In genomic region chr3:48656061-48656840, GRCh38 we compare ENCODE assay signal across 8 cellular contexts. TPM values are rescaled to one million over a fixed set of nuclear protein-coding genes. Genes with fewer than 3 reads are reported as not detected.
A peak's percentile ranks its signal among the peaks of the same experiment; 100 is the strongest.
DNase-seq lines count a peak whose midpoint lies in the region; ATAC-seq and TF ChIP-seq lines count a peak whose summit lies in the region.

No MANE protein-coding gene starts in this region.

- H3K36me3 ChIP-seq in MG63 = no peaks in the 10 kb centered on the region
- H3K36me3 ChIP-seq in esophagus squamous epithelium = no peaks in the 10 kb centered on the region
- no peaks in the 10 kb centered on the region for H3K36me3 ChIP-seq in naive thymus-derived CD4-positive, alpha-beta T cell (ENCODE audit: control insufficient read depth in 2 of 3, insufficient read depth in 3 of 3, low read length in 3 of 3)

- peak overlapping the region; percentile 67 to 86 (median 80) for H3K4me3 Mint-ChIP-seq in naive thymus-derived CD4-positive, alpha-beta T cell
- H3K4me3 Mint-ChIP-seq in stimulated activated memory B cell treated with anti-CD40 and anti-IgM and Interleukin-4, amounts not matched to agents 10 μg/mL and 1 μg/mL and 100 μg/mL, for 72 hours = peak overlapping the region; percentile 79

- intact Hi-C loops in esophagus squamous epithelium (cut with DNase I) = no loop called here
- intact Hi-C loops in naive thymus-derived CD4-positive, alpha-beta T cell (cut with micrococcal nuclease) = loop anchor here (1.0 to 5.0 kb wide), 11 partner anchors 8 to 469 kb away; partner anchors contain the start of genes SLC26A6 (in 2 of the 2), UQCRC1 (in 2 of the 2), CDC25A (in 1 of the 2) and IP6K2 (in 1 of the 2)

- WGBS in esophagus squamous epithelium, 2 donors = 0 to 1% methylated on average over 4 to 29 of the region's 94 CpGs

- DNase-seq in AG04450 (ENCODE audit: low read depth, low spot score) (no peak), MG63 (peak; percentile 44), activated T-cell treated with anti-CD3 and anti-CD28 coated beads for 24 hours (ENCODE audit: low read depth) (peak; percentile 77), esophagus squamous epithelium (lab: John Stamatoyannopoulos, UW) (no peak), putamen (ENCODE audit: low spot score) (no peak)
- DNase-seq in naive thymus-derived CD4-positive, alpha-beta T cell = peak; percentile 75 to 87 (median 86)

- H3K27ac ChIP-seq in AG04450 (ENCODE audit: low read depth, low read length) = no peak overlapping the region
- peak overlapping the region; percentile 43 to 86 (median 70) for H3K27ac ChIP-seq in esophagus squamous epithelium
- H3K27ac ChIP-seq in naive thymus-derived CD4-positive, alpha-beta T cell (ENCODE audit: low read depth, low read length) = peak overlapping the region; percentile 65

- peaks cover 0 to 15% (median 5%) of the 10 kb centered on the region in 5 donors for H3K27me3 Mint-ChIP-seq in naive thymus-derived CD4-positive, alpha-beta T cell
- H3K27me3 Mint-ChIP-seq in stimulated activated memory B cell treated with anti-CD40 and anti-IgM and Interleukin-4, amounts not matched to agents 10 μg/mL and 1 μg/mL and 100 μg/mL, for 72 hours = no peaks in the 10 kb centered on the region

- TF ChIP-seq CTCF in AG04450 (IDR thresholded peaks at IDR 0.05; ENCODE audit: low read depth, low read length) (peak; percentile 56), esophagus squamous epithelium (IDR thresholded peaks at IDR 0.05) (peak; percentile 60 to 86 (median 76))

- ATAC-seq in GM19468 (IDR thresholded peaks at IDR 0.05; ENCODE audit: extremely low read depth, unreplicated experiment) = peak; percentile 33
- ATAC-seq in naive thymus-derived CD4-positive, alpha-beta T cell = peak; percentile 90
- peak; percentile 86 for ATAC-seq in stimulated activated memory B cell treated with anti-CD40 and anti-IgM and Interleukin-4, amounts not matched to agents 10 μg/mL and 1 μg/mL and 100 μg/mL, for 72 hours

- POLR2A ChIA-PET in AG04450 (lab: Yijun Ruan, JAX) = no interaction called here
- POLR2A ChIA-PET in naive thymus-derived CD4-positive, alpha-beta T cell (lab: Charles Lee) = interaction anchor here (0.9 to 2.2 kb wide), 2 partner anchors 21 to 22 kb away, joined by 3 to 8 read pairs; partner anchors contain the start of gene SLC26A6

- H3K9me3 ChIP-seq in AG04450 (ENCODE audit: control insufficient read depth, insufficient read depth, low read length) = peaks cover 16% of the 10 kb centered on the region; the same call in 1 of the 2 replicates
- no peaks in the 10 kb centered on the region for H3K9me3 ChIP-seq in MG63
- H3K9me3 ChIP-seq in esophagus squamous epithelium = no peaks in the 10 kb centered on the region
- no peaks in the 10 kb centered on the region for H3K9me3 ChIP-seq in naive thymus-derived CD4-positive, alpha-beta T cell (ENCODE audit: control insufficient read depth in 2 of 3, low read length in 3 of 3)

- H3K4me1 ChIP-seq in esophagus squamous epithelium = peaks cover 14 to 23% (median 20%) of the 10 kb centered on the region in 3 donors
- H3K4me1 ChIP-seq in naive thymus-derived CD4-positive, alpha-beta T cell (ENCODE audit: control insufficient read depth in 2 of 2, insufficient read depth in 2 of 2, low read length in 2 of 2) = peaks cover 12 to 14% of the 10 kb centered on the region in 2 donors

- H3K27ac Mint-ChIP-seq in naive thymus-derived CD4-positive, alpha-beta T cell = peak overlapping the region; percentile 42 to 88 (median 79)
- H3K27ac Mint-ChIP-seq in stimulated activated memory B cell treated with anti-CD40 and anti-IgM and Interleukin-4, amounts not matched to agents 10 μg/mL and 1 μg/mL and 100 μg/mL, for 72 hours = peak overlapping the region; percentile 83

- peaks cover 0 to 4% (median 0%) of the 10 kb centered on the region in 11 donors for H3K9me3 Mint-ChIP-seq in naive thymus-derived CD4-positive, alpha-beta T cell
- H3K9me3 Mint-ChIP-seq in stimulated activated memory B cell treated with anti-CD40 and anti-IgM and Interleukin-4, amounts not matched to agents 10 μg/mL and 1 μg/mL and 100 μg/mL, for 72 hours = no peaks in the 10 kb centered on the region

- peaks cover 6 to 23% (median 9%) of the 10 kb centered on the region in 7 donors for H3K4me1 Mint-ChIP-seq in naive thymus-derived CD4-positive, alpha-beta T cell
- peaks cover 29% of the 10 kb centered on the region for H3K4me1 Mint-ChIP-seq in stimulated activated memory B cell treated with anti-CD40 and anti-IgM and Interleukin-4, amounts not matched to agents 10 μg/mL and 1 μg/mL and 100 μg/mL, for 72 hours

- peaks cover 5% of the 10 kb centered on the region for H3K27me3 ChIP-seq in AG04450 (ENCODE audit: control insufficient read depth, insufficient read depth, low read length)
- no peaks in the 10 kb centered on the region for H3K27me3 ChIP-seq in MG63
- H3K27me3 ChIP-seq in esophagus squamous epithelium = peaks cover 0 to 52% (median 0%) of the 10 kb centered on the region in 4 donors
- no peaks in the 10 kb centered on the region for H3K27me3 ChIP-seq in naive thymus-derived CD4-positive, alpha-beta T cell (ENCODE audit: control insufficient read depth in 2 of 2, insufficient read depth in 2 of 2, low read length in 2 of 2)

- peaks cover 0 to 2% (median 0%) of the 10 kb centered on the region in 5 donors for H3K36me3 Mint-ChIP-seq in naive thymus-derived CD4-positive, alpha-beta T cell
- H3K36me3 Mint-ChIP-seq in stimulated activated memory B cell treated with anti-CD40 and anti-IgM and Interleukin-4, amounts not matched to agents 10 μg/mL and 1 μg/mL and 100 μg/mL, for 72 hours = no peaks in the 10 kb centered on the region

- H3K4me3 ChIP-seq in AG04450 (ENCODE audit: low read depth, low read length) (peak overlapping the region; percentile 54), MG63 (peak overlapping the region; percentile 32; the same call in 1 of the 2 replicates), esophagus squamous epithelium (peak overlapping the region; percentile 42 to 76 (median 53))
- H3K4me3 ChIP-seq in naive thymus-derived CD4-positive, alpha-beta T cell (ENCODE audit: low read length) = peak overlapping the region; percentile 70

- TF ChIP-seq POLR2A in esophagus squamous epithelium (IDR thresholded peaks at IDR 0.05) = no peak

- CTCF ChIA-PET in AG04450 (lab: Charles Lee) = no interaction called here
- CTCF ChIA-PET in naive thymus-derived CD4-positive, alpha-beta T cell (lab: Charles Lee) = interaction anchor here (0.6 to 1.0 kb wide), 3 partner anchors 21 to 462 kb away, joined by 3 to 4 read pairs (median 3); partner anchors contain the start of gene SLC26A6

RNA-seq across cellular contexts. Expression of gene CELSR3, which starts 6.4 kb away (rescaled TPM):
- 0.55 and 0.73 TPM in 2 replicates for polyA plus RNA-seq in AG04450 (2011; rRNA removed)
- 1.8 and 2.3 TPM in 2 replicates for polyA minus RNA-seq in AG04450 (2011; rRNA and poly(A)+ RNA removed)
- total RNA-seq in MG63 (2014; rRNA removed; shearing (Covaris generic); ENCODE audit: low replicate concordance) = 0.05 and 0.16 TPM in 2 replicates
- total RNA-seq in esophagus squamous epithelium = under 1 TPM; 0.31 to 0.76 (median 0.45) TPM
- total RNA-seq in naive thymus-derived CD4-positive, alpha-beta T cell = 1 to 10 TPM; 2.9 to 8.7 (median 4.2) TPM
- polyA plus RNA-seq in naive thymus-derived CD4-positive, alpha-beta T cell = under 1 TPM; 0.17 to 0.69 TPM

RNA-seq across cellular contexts. Expression of gene SLC26A6, which starts 21.0 kb away (rescaled TPM):
- polyA plus RNA-seq in AG04450 (2011; rRNA removed) = 22.2 and 23.1 TPM in 2 replicates
- 34.3 and 43.5 TPM in 2 replicates for polyA minus RNA-seq in AG04450 (2011; rRNA and poly(A)+ RNA removed)
- 4.4 and 9.7 TPM in 2 replicates for total RNA-seq in MG63 (2014; rRNA removed; shearing (Covaris generic); ENCODE audit: low replicate concordance)
- total RNA-seq in esophagus squamous epithelium = 1 to 10 TPM; 7.7 to 9.4 (median 9.0) TPM
- 10 to 100 TPM; 15.1 to 37.6 (median 31.2) TPM for total RNA-seq in naive thymus-derived CD4-positive, alpha-beta T cell
- polyA plus RNA-seq in naive thymus-derived CD4-positive, alpha-beta T cell = 1 to 10 TPM; 3.5 to 3.7 TPM

RNA-seq across cellular contexts. Expression of gene NCKIPSD, which starts 29.5 kb away (rescaled TPM):
- 25.4 and 36.3 TPM in 2 replicates for polyA plus RNA-seq in AG04450 (2011; rRNA removed)
- 41.5 and 70.4 TPM in 2 replicates for polyA minus RNA-seq in AG04450 (2011; rRNA and poly(A)+ RNA removed)
- 2.0 and 4.8 TPM in 2 replicates for total RNA-seq in MG63 (2014; rRNA removed; shearing (Covaris generic); ENCODE audit: low replicate concordance)
- 10 to 100 TPM; 12.4 to 16.8 (median 15.0) TPM for total RNA-seq in esophagus squamous epithelium
- 10 to 100 TPM; 13.7 to 42.1 (median 20.3) TPM for total RNA-seq in naive thymus-derived CD4-positive, alpha-beta T cell
- polyA plus RNA-seq in naive thymus-derived CD4-positive, alpha-beta T cell = 10 to 100 TPM in 1 of 2 donors, 1 to 10 TPM in 1; 8.6 to 21.9 TPM

RNA-seq across cellular contexts. Expression of gene TMEM89, which starts 34.7 kb away (rescaled TPM):
- polyA plus RNA-seq in AG04450 (2011; rRNA removed) = not detected in 2 replicates
- not detected in 2 replicates for polyA minus RNA-seq in AG04450 (2011; rRNA and poly(A)+ RNA removed)
- total RNA-seq in MG63 (2014; rRNA removed; shearing (Covaris generic); ENCODE audit: low replicate concordance) = not detected in 2 replicates
- total RNA-seq in esophagus squamous epithelium = not detected
- not detected for total RNA-seq in naive thymus-derived CD4-positive, alpha-beta T cell
- polyA plus RNA-seq in naive thymus-derived CD4-positive, alpha-beta T cell = not detected

RNA-seq across cellular contexts. Expression of gene UQCRC1, which starts 46.8 kb away (rescaled TPM):
- 379 and 468 TPM in 2 replicates for polyA plus RNA-seq in AG04450 (2011; rRNA removed)
- polyA minus RNA-seq in AG04450 (2011; rRNA and poly(A)+ RNA removed) = 611 and 892 TPM in 2 replicates
- total RNA-seq in MG63 (2014; rRNA removed; shearing (Covaris generic); ENCODE audit: low replicate concordance) = 199 and 243 TPM in 2 replicates
- total RNA-seq in esophagus squamous epithelium = 100 to 1,000 TPM; 213 to 471 (median 356) TPM
- total RNA-seq in naive thymus-derived CD4-positive, alpha-beta T cell = 100 to 1,000 TPM in 2 of 5 experiments, 10 to 100 TPM in 3; 77.3 to 156 (median 91.7) TPM
- 100 to 1,000 TPM; 151 to 164 TPM for polyA plus RNA-seq in naive thymus-derived CD4-positive, alpha-beta T cell

Comparison
In these comparisons a context has a peak if more than half of its experiments do, and no peak if none do; other contexts are left out.
1. DNase-seq: peak in MG63 (single experiment), activated T-cell treated with anti-CD3 and anti-CD28 coated beads for 24 hours (single experiment) and naive thymus-derived CD4-positive, alpha-beta T cell (9 of 9); none in AG04450 (single experiment), esophagus squamous epithelium (single experiment) and putamen (single experiment).
2. ATAC-seq: peak in every context shown above with its lines; median percentile 90 in naive thymus-derived CD4-positive, alpha-beta T cell; 86 in stimulated activated memory B cell treated with anti-CD40 and anti-IgM and Interleukin-4, amounts not matched to agents 10 μg/mL and 1 μg/mL and 100 μg/mL, for 72 hours; 33 in GM19468.
3. Peak in every context shown above with its lines, with median percentiles within 50 percentile points of each other: H3K4me3 ChIP-seq.